In the genomic region with DNA sequence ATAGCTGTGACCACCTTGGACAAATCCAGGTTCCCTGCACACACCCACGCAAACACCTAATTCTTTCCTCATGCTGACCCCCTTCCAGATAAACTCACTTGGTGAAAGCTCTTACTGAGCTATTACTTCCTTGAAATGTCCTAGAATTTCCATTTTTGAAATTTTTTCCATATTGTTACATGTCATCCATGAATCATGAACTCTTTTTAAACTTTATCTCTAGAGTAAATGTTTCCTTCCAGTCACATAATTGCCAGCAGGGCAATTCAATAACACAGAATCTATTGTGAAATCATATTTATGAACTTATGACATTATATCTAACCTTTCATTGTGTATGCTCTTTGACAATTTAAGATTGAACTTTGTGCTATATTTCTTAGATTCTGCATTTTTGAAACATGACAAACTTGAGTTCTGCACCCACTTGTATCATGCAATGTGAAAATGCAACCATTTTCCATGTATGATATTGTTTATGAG, we compare ENCODE assay signal across 24 cellular contexts. TPM values are rescaled to one million over a fixed set of nuclear protein-coding genes. Genes with fewer than 3 reads are reported as not detected.
DNase-seq lines count a peak whose midpoint lies in the region; ATAC-seq and TF ChIP-seq lines count a peak whose summit lies in the region.
"Had no signal": no experiment of that assay in that cellular context is flagged by ENCODE, and none has a peak within 500 bp of the region (broad histone marks: within the 10 kb centered on the region; RNA-seq: fewer than 3 reads in every experiment).

No MANE protein-coding gene starts in this region.

- peaks cover 11% of the 10 kb centered on the region for H3K9me3 Mint-ChIP-seq in chondrocyte (ENCODE audit: low read depth)
- peaks cover 23% of the 10 kb centered on the region for H3K9me3 Mint-ChIP-seq in activated T-cell treated with anti-CD3 and anti-CD28 coated beads, Interleukin-2, amount 50 U/mL, for 24 hours

- H3K36me3 Mint-ChIP-seq in chondrocyte (ENCODE audit: low read depth), result peaks cover 4% of the 10 kb centered on the region
- peaks cover 15% of the 10 kb centered on the region for H3K36me3 Mint-ChIP-seq in activated T-cell treated with anti-CD3 and anti-CD28 coated beads, Interleukin-2, amount 50 U/mL, for 24 hours (ENCODE audit: low read depth)
- H3K36me3 Mint-ChIP-seq: stimulated activated effector memory CD8-positive, alpha-beta T cell treated with anti-CD3 and anti-CD28 coated beads, Interleukin-12 subunit alpha, Interleukin-12 subunit beta, amount 100 ng/mL, for 72 hours had no signal

- peak overlapping the region; percentile 8 for H3K27ac Mint-ChIP-seq in chondrocyte (ENCODE audit: unreplicated experiment)
- no peak overlapping the region for H3K27ac Mint-ChIP-seq in activated T-cell treated with anti-CD3 and anti-CD28 coated beads, Interleukin-2, amount 50 U/mL, for 24 hours
- H3K27ac Mint-ChIP-seq: activated naive CD8-positive, alpha-beta T cell treated with anti-CD3 and anti-CD28 coated beads for 36 hours; memory B cell; stimulated activated effector memory CD8-positive, alpha-beta T cell treated with anti-CD3 and anti-CD28 coated beads, Interleukin-12 subunit alpha, Interleukin-12 subunit beta, amount 100 ng/mL, for 72 hours had no signal

- H3K4me1 Mint-ChIP-seq in chondrocyte (ENCODE audit: low read depth), result peaks cover 12% of the 10 kb centered on the region
- H3K4me1 Mint-ChIP-seq in activated T-cell treated with anti-CD3 and anti-CD28 coated beads, Interleukin-2, amount 50 U/mL, for 24 hours (ENCODE audit: low read depth), result peaks cover 27% of the 10 kb centered on the region
- H3K4me1 Mint-ChIP-seq: memory B cell; stimulated activated effector memory CD8-positive, alpha-beta T cell treated with anti-CD3 and anti-CD28 coated beads, Interleukin-12 subunit alpha, Interleukin-12 subunit beta, amount 100 ng/mL, for 72 hours had no signal

- no peak overlapping the region for H3K4me3 ChIP-seq in fibroblast of the aortic adventitia (ENCODE audit: low read depth, low read length)
- H3K4me3 ChIP-seq: BLaER1 treated with 17β-estradiol and CSF1 and Interleukin-3, amounts not matched to agents 10 nM and 100 nM; esophagus muscularis mucosa; smooth muscle cell had no signal

- DNase-seq in HCEC 1CT, result peak; percentile 22
- DNase-seq in chondrocyte (ENCODE audit: low spot score), result no peak
- DNase-seq in fibroblast of the aortic adventitia (ENCODE audit: low read depth), result peak; percentile 74
- peak; percentile 40 for DNase-seq in pulmonary artery endothelial cell (ENCODE audit: low read depth, low spot score)
- no peak for DNase-seq in SKM-1 (lab: John Stamatoyannopoulos, UW; ENCODE audit: unreplicated experiment)
- DNase-seq in activated T-cell treated with anti-CD3 and anti-CD28 coated beads, Interleukin-2, amount 50 U/mL, for 24 hours, result no peak
- DNase-seq: activated CD4-positive, alpha-beta T cell treated with anti-CD3 and anti-CD28 coated beads, Interleukin-2, amount 50 U/mL, for 4 hours; activated CD8-positive, alpha-beta memory T cell treated with anti-CD3 and anti-CD28 coated beads, Interleukin-2, amount 50 U/mL, for 48 hours; activated naive CD8-positive, alpha-beta T cell treated with anti-CD3 and anti-CD28 coated beads for 36 hours; cerebellar nuclear complex; COR-L47; DMS79; GF-D8; NCI-H2171 treated with DMSO at 0.1 percent for 48 hours; NCI-H526; stimulated activated CD4-positive, alpha-beta T cell treated with anti-CD3 and anti-CD28 coated beads, Interleukin-2, amount 100 ng/mL, for 48 hours; T-helper 9 cell had no signal

- H3K4me3 Mint-ChIP-seq in chondrocyte (ENCODE audit: unreplicated experiment), result no peak overlapping the region
- no peak overlapping the region for H3K4me3 Mint-ChIP-seq in activated T-cell treated with anti-CD3 and anti-CD28 coated beads, Interleukin-2, amount 50 U/mL, for 24 hours
- H3K4me3 Mint-ChIP-seq: activated naive CD8-positive, alpha-beta T cell treated with anti-CD3 and anti-CD28 coated beads for 36 hours; memory B cell; stimulated activated effector memory CD8-positive, alpha-beta T cell treated with anti-CD3 and anti-CD28 coated beads, Interleukin-12 subunit alpha, Interleukin-12 subunit beta, amount 100 ng/mL, for 72 hours had no signal

- TF ChIP-seq CTCF in chondrocyte (IDR thresholded peaks at IDR 0.05) (no peak), fibroblast of the aortic adventitia (IDR thresholded peaks at IDR 0.05; ENCODE audit: insufficient read depth, low read length) (no peak)

- H3K27me3 Mint-ChIP-seq in chondrocyte (ENCODE audit: low read depth), result no peaks in the 10 kb centered on the region
- no peaks in the 10 kb centered on the region for H3K27me3 Mint-ChIP-seq in activated T-cell treated with anti-CD3 and anti-CD28 coated beads, Interleukin-2, amount 50 U/mL, for 24 hours
- H3K27me3 Mint-ChIP-seq: activated naive CD8-positive, alpha-beta T cell treated with anti-CD3 and anti-CD28 coated beads for 36 hours; memory B cell had no signal

- ATAC-seq in HG02798 (IDR thresholded peaks at IDR 0.05; ENCODE audit: poor library complexity, unreplicated experiment), result no peak
- ATAC-seq: stimulated activated effector memory CD8-positive, alpha-beta T cell treated with anti-CD3 and anti-CD28 coated beads, Interleukin-12 subunit alpha, Interleukin-12 subunit beta, amount 100 ng/mL, for 72 hours had no signal

RNA-seq across cellular contexts. Expression of a gene that starts 26.8 kb away (rescaled TPM):
- total RNA-seq in chondrocyte (0.19 TPM in 1 of 3 replicates, not detected in the others), fibroblast of the aortic adventitia (ENCODE audit: low replicate concordance) (39.3 and 64.4 TPM in 2 replicates), pulmonary artery endothelial cell (0.25 and 0.26 TPM in 2 replicates)
- total RNA-seq: H1 had no signal

Comparison
In these comparisons a context has a peak if more than half of its experiments do, and no peak if none do; other contexts are left out.
1. DNase-seq: peak in HCEC 1CT (single experiment), fibroblast of the aortic adventitia (single experiment) and pulmonary artery endothelial cell (single experiment); none in chondrocyte (single experiment), SKM-1 (single experiment) and activated T-cell treated with anti-CD3 and anti-CD28 coated beads, Interleukin-2, amount 50 U/mL, for 24 hours (single experiment).
2. RNA of a gene that starts 26.8 kb away (total RNA-seq): 39.3 to 64.4 TPM in fibroblast of the aortic adventitia; 0.25 to 0.26 TPM in pulmonary artery endothelial cell and 0.19 TPM in chondrocyte; every median in the first group is over 10 times any median in the second.